ENCODE assay signal across 2 cellular contexts in the genomic region with DNA sequence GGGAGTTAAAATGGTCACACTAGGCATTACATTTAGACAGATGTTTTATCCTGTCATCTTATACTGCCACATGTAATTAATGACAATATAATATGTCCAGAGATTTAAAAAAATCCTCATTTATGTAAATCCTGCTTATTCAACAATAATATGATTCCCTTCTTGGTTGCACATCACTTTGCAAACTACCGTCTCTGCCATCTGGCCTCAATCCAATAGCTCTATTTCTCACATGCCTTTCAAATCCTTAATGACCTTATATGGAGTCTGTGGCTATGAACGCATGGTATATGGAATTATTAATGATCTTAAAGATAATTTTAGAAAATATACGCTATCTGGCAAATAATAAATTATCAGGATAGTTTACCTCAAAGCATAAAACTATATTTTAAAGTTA.
TF ChIP-seq lines count a peak whose summit lies in the region.

No MANE protein-coding gene starts in this region.

TF ChIP-seq in SK-N-SH treated with all-trans-retinoic acid at 6 μM for 48 hours, 23 proteins besides CTCF, POLR2A, EP300 and RAD21 (continued from another document):
- TF ChIP-seq, protein P1, sequence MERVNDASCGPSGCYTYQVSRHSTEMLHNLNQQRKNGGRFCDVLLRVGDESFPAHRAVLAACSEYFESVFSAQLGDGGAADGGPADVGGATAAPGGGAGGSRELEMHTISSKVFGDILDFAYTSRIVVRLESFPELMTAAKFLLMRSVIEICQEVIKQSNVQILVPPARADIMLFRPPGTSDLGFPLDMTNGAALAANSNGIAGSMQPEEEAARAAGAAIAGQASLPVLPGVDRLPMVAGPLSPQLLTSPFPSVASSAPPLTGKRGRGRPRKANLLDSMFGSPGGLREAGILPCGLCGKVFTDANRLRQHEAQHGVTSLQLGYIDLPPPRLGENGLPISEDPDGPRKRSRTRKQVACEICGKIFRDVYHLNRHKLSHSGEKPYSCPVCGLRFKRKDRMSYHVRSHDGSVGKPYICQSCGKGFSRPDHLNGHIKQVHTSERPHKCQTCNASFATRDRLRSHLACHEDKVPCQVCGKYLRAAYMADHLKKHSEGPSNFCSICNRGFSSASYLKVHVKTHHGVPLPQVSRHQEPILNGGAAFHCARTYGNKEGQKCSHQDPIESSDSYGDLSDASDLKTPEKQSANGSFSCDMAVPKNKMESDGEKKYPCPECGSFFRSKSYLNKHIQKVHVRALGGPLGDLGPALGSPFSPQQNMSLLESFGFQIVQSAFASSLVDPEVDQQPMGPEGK (CRISPR knock-in tag; IDR thresholded peaks at IDR 0.05; ENCODE audit: borderline replicate concordance), result no peak
- no peak for TF ChIP-seq BACH2 (CRISPR knock-in tag; IDR thresholded peaks at IDR 0.05; ENCODE audit: borderline replicate concordance)
- TF ChIP-seq CSDC2 (CRISPR knock-in tag; IDR thresholded peaks at IDR 0.05), result no peak
- TF ChIP-seq, protein P2, sequence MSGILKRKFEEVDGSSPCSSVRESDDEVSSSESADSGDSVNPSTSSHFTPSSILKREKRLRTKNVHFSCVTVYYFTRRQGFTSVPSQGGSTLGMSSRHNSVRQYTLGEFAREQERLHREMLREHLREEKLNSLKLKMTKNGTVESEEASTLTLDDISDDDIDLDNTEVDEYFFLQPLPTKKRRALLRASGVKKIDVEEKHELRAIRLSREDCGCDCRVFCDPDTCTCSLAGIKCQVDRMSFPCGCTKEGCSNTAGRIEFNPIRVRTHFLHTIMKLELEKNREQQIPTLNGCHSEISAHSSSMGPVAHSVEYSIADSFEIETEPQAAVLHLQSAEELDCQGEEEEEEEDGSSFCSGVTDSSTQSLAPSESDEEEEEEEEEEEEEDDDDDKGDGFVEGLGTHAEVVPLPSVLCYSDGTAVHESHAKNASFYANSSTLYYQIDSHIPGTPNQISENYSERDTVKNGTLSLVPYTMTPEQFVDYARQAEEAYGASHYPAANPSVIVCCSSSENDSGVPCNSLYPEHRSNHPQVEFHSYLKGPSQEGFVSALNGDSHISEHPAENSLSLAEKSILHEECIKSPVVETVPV (CRISPR knock-in tag; IDR thresholded peaks at IDR 0.05), result no peak
- TF ChIP-seq, protein P3, sequence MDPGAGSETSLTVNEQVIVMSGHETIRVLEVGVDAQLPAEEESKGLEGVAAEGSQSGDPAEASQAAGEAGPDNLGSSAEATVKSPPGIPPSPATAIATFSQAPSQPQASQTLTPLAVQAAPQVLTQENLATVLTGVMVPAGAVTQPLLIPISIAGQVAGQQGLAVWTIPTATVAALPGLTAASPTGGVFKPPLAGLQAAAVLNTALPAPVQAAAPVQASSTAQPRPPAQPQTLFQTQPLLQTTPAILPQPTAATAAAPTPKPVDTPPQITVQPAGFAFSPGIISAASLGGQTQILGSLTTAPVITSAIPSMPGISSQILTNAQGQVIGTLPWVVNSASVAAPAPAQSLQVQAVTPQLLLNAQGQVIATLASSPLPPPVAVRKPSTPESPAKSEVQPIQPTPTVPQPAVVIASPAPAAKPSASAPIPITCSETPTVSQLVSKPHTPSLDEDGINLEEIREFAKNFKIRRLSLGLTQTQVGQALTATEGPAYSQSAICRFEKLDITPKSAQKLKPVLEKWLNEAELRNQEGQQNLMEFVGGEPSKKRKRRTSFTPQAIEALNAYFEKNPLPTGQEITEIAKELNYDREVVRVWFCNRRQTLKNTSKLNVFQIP (CRISPR knock-in tag; IDR thresholded peaks at IDR 0.05; ENCODE audit: borderline replicate concordance, low read depth), result no peak

TF ChIP-seq in SK-N-SH, 30 proteins besides CTCF, POLR2A, EP300 and RAD21 (continued from another document):
- TF ChIP-seq, protein P4, sequence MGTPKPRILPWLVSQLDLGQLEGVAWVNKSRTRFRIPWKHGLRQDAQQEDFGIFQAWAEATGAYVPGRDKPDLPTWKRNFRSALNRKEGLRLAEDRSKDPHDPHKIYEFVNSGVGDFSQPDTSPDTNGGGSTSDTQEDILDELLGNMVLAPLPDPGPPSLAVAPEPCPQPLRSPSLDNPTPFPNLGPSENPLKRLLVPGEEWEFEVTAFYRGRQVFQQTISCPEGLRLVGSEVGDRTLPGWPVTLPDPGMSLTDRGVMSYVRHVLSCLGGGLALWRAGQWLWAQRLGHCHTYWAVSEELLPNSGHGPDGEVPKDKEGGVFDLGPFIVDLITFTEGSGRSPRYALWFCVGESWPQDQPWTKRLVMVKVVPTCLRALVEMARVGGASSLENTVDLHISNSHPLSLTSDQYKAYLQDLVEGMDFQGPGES (IDR thresholded peaks at IDR 0.05; ENCODE audit: low read depth, low read length), result no peak
- TF ChIP-seq, protein P5, sequence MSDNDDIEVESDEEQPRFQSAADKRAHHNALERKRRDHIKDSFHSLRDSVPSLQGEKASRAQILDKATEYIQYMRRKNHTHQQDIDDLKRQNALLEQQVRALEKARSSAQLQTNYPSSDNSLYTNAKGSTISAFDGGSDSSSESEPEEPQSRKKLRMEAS (IDR thresholded peaks at IDR 0.05; ENCODE audit: low read depth), result no peak
- TF ChIP-seq SIN3A (IDR thresholded peaks at IDR 0.05; ENCODE audit: borderline replicate concordance, low read depth, low read length), result no peak
- TF ChIP-seq SMC3 (IDR thresholded peaks at IDR 0.05; ENCODE audit: low read depth, low read length), result no peak
- TF ChIP-seq RFX5 (IDR thresholded peaks at IDR 0.05; ENCODE audit: low read length), result no peak
- TF ChIP-seq JUND (IDR thresholded peaks at IDR 0.05), result no peak
- TF ChIP-seq FOXM1 (IDR thresholded peaks at IDR 0.05; ENCODE audit: low read depth), result no peak
- TF ChIP-seq NFIC (IDR thresholded peaks at IDR 0.05; ENCODE audit: borderline replicate concordance), result no peak
- no peak for TF ChIP-seq NRF1 (IDR thresholded peaks at IDR 0.05; ENCODE audit: low read depth, low read length)
- TF ChIP-seq EZH2phosphoT487 (IDR thresholded peaks at IDR 0.05; ENCODE audit: borderline replicate concordance, low read depth), result no peak
- no peak for TF ChIP-seq TAF1 (IDR thresholded peaks at IDR 0.05; ENCODE audit: borderline replicate concordance, low read depth, low read length)
- TF ChIP-seq RXRA (IDR thresholded peaks at IDR 0.05; ENCODE audit: borderline replicate concordance, low read depth), result no peak
- TF ChIP-seq CHD2 (IDR thresholded peaks at IDR 0.05; ENCODE audit: low read length, partially characterized antibody), result no peak
- TF ChIP-seq, protein P6, sequence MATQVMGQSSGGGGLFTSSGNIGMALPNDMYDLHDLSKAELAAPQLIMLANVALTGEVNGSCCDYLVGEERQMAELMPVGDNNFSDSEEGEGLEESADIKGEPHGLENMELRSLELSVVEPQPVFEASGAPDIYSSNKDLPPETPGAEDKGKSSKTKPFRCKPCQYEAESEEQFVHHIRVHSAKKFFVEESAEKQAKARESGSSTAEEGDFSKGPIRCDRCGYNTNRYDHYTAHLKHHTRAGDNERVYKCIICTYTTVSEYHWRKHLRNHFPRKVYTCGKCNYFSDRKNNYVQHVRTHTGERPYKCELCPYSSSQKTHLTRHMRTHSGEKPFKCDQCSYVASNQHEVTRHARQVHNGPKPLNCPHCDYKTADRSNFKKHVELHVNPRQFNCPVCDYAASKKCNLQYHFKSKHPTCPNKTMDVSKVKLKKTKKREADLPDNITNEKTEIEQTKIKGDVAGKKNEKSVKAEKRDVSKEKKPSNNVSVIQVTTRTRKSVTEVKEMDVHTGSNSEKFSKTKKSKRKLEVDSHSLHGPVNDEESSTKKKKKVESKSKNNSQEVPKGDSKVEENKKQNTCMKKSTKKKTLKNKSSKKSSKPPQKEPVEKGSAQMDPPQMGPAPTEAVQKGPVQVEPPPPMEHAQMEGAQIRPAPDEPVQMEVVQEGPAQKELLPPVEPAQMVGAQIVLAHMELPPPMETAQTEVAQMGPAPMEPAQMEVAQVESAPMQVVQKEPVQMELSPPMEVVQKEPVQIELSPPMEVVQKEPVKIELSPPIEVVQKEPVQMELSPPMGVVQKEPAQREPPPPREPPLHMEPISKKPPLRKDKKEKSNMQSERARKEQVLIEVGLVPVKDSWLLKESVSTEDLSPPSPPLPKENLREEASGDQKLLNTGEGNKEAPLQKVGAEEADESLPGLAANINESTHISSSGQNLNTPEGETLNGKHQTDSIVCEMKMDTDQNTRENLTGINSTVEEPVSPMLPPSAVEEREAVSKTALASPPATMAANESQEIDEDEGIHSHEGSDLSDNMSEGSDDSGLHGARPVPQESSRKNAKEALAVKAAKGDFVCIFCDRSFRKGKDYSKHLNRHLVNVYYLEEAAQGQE (IDR thresholded peaks at IDR 0.05; ENCODE audit: low read depth, low read length), result no peak
- no peak for TF ChIP-seq GATA2 (CRISPR knock-in tag; IDR thresholded peaks at IDR 0.05)
